In genomic region chr1:56190975-56191768, GRCh38 we compare ENCODE assay signal across 1 cellular context.
TF ChIP-seq lines count a peak whose summit lies in the region.

No MANE protein-coding gene starts in this region.

TF ChIP-seq in SK-N-SH, 30 proteins besides CTCF, POLR2A, EP300 and RAD21 (continued from another document):
- no peak for TF ChIP-seq ZBTB33 (IDR thresholded peaks at IDR 0.05; ENCODE audit: borderline replicate concordance, low read depth)
- no peak for TF ChIP-seq IRF3 (IDR thresholded peaks at IDR 0.05; ENCODE audit: low read depth, low read length)
- no peak for TF ChIP-seq MEF2A (IDR thresholded peaks at IDR 0.05; ENCODE audit: borderline replicate concordance, low read depth)
